Comparison of ENCODE assay signal across 1 cellular context in genomic region chr2:100235098-100235497, GRCh38.
A peak's percentile ranks its signal among the peaks of the same experiment; 100 is the strongest.
TF ChIP-seq lines count a peak whose summit lies in the region.

No MANE protein-coding gene starts in this region.

TF ChIP-seq in GM12878, 131 proteins besides CTCF, POLR2A, EP300 and RAD21 (continued from another document):
- no peak for TF ChIP-seq MTA3 (IDR thresholded peaks at IDR 0.05; ENCODE audit: borderline replicate concordance, low read length)
- TF ChIP-seq NFXL1 (IDR thresholded peaks at IDR 0.05; ENCODE audit: borderline replicate concordance), result no peak
- TF ChIP-seq ELK1 (IDR thresholded peaks at IDR 0.05; ENCODE audit: low read depth, low read length), result no peak
- no peak for TF ChIP-seq STAT1 (conservative IDR thresholded peaks at IDR 0.05)
- no peak for TF ChIP-seq SIN3A (IDR thresholded peaks at IDR 0.05; ENCODE audit: low read depth, low read length)
- TF ChIP-seq ATF2 (IDR thresholded peaks at IDR 0.05; ENCODE audit: low read length), result no peak
- TF ChIP-seq MEF2B (IDR thresholded peaks at IDR 0.05; ENCODE audit: partially characterized antibody, poor library complexity, severe bottlenecking), result no peak
- TF ChIP-seq CHD1 (IDR thresholded peaks at IDR 0.05; ENCODE audit: low read depth, low read length), result no peak
- no peak for TF ChIP-seq GATAD2B (conservative IDR thresholded peaks at IDR 0.05; ENCODE audit: low read depth)
- no peak for TF ChIP-seq WRNIP1 (IDR thresholded peaks at IDR 0.05; ENCODE audit: borderline replicate concordance, low read depth, low read length)
- TF ChIP-seq ATF7 (IDR thresholded peaks at IDR 0.05; ENCODE audit: low read depth), result no peak
- TF ChIP-seq RUNX3 (IDR thresholded peaks at IDR 0.05; ENCODE audit: low read length), result peak; percentile 90
- TF ChIP-seq CBX5 (IDR thresholded peaks at IDR 0.05; ENCODE audit: low read depth), result peak; percentile 28; the same call in 1 of the 2 replicates
- TF ChIP-seq IKZF2 (IDR thresholded peaks at IDR 0.05), result 0 out of 4 replicates have a peak, but pooled peaks of 1 of the 2 experiments have one; percentile 16
- no peak for TF ChIP-seq JUND (IDR thresholded peaks at IDR 0.05; ENCODE audit: low read depth, low read length)
- TF ChIP-seq MXI1 (IDR thresholded peaks at IDR 0.05; ENCODE audit: low read depth, low read length), result no peak
- TF ChIP-seq HDAC2 (IDR thresholded peaks at IDR 0.05), result no peak
- TF ChIP-seq CEBPB (IDR thresholded peaks at IDR 0.05; ENCODE audit: borderline replicate concordance in 1 of 2, low read depth in 2 of 2, low read length in 2 of 2), result no peak
- TF ChIP-seq IRF4 (IDR thresholded peaks at IDR 0.05; ENCODE audit: low read depth, low read length), result no peak
- no peak for TF ChIP-seq USF2 (IDR thresholded peaks at IDR 0.05; ENCODE audit: borderline replicate concordance, low read depth, low read length)
- peak; percentile 89 for TF ChIP-seq TCF12 (IDR thresholded peaks at IDR 0.05; ENCODE audit: low read depth, low read length)
- no peak for TF ChIP-seq RELA (IDR thresholded peaks at IDR 0.05; ENCODE audit: borderline replicate concordance, partially characterized antibody)
- TF ChIP-seq ZBED1 (IDR thresholded peaks at IDR 0.05; ENCODE audit: borderline replicate concordance), result no peak
- no peak for TF ChIP-seq RELB (IDR thresholded peaks at IDR 0.05; ENCODE audit: low read depth)
- TF ChIP-seq CBFB (IDR thresholded peaks at IDR 0.05; ENCODE audit: low read depth), result no peak
- TF ChIP-seq IRF5 (IDR thresholded peaks at IDR 0.05; ENCODE audit: borderline replicate concordance), result no peak
- TF ChIP-seq RB1 (IDR thresholded peaks at IDR 0.05; ENCODE audit: borderline replicate concordance), result no peak
- no peak for TF ChIP-seq ZNF622 (IDR thresholded peaks at IDR 0.05)
- TF ChIP-seq ZNF592 (IDR thresholded peaks at IDR 0.05), result no peak
- TF ChIP-seq YY1 (IDR thresholded peaks at IDR 0.05; ENCODE audit: low read depth, low read length), result peak; percentile 38; the same call in 1 of the 2 replicates
- TF ChIP-seq TCF7 (IDR thresholded peaks at IDR 0.05; ENCODE audit: borderline replicate concordance), result no peak
- no peak for TF ChIP-seq CUX1 (IDR thresholded peaks at IDR 0.05; ENCODE audit: insufficient replicate concordance, low read depth, low read length)
- no peak for TF ChIP-seq ZBTB33 (IDR thresholded peaks at IDR 0.05)
- TF ChIP-seq SKIL (IDR thresholded peaks at IDR 0.05; ENCODE audit: low read depth, poor library complexity, severe bottlenecking), result no peak
- no peak for TF ChIP-seq PML (IDR thresholded peaks at IDR 0.05; ENCODE audit: low read length)
TF ChIP-seq in GM12878: peak in this region for 10.
